10 cellular contexts compared by ENCODE assay signal in the genomic region with DNA sequence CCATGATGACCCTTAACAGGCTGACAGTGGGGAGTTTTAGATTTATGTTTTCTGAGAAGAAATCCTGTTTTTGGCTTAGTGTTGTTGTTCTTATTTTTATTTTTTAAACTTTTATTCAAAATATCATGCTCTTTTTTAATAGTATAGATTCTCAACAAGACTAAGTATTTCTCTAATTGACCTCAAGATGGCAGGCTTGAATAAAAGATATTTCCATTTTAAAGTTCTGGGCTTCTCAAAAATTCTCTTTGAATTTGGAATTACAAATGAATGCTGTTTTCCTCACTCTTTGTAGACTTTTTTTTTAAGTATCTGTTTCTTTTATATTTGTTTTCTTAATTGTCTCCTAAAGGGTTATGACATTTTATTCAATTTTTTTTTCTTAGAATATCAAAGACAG. TPM values are rescaled to one million over a fixed set of nuclear protein-coding genes. Genes with fewer than 3 reads are reported as not detected.
A peak's percentile ranks its signal among the peaks of the same experiment; 100 is the strongest.
DNase-seq lines count a peak whose midpoint lies in the region; ATAC-seq and TF ChIP-seq lines count a peak whose summit lies in the region.
"Had no signal": no experiment of that assay in that cellular context is flagged by ENCODE, and none has a peak within 500 bp of the region (broad histone marks: within the 10 kb centered on the region; RNA-seq: fewer than 3 reads in every experiment).

No MANE protein-coding gene starts in this region.

- no peaks in the 10 kb centered on the region for H3K4me1 ChIP-seq in RWPE2 (ENCODE audit: insufficient read depth, poor library complexity, severe bottlenecking)
- H3K4me1 ChIP-seq in hepatocyte (ENCODE audit: insufficient read depth): no peaks in the 10 kb centered on the region
- no peaks in the 10 kb centered on the region for H3K4me1 ChIP-seq in testis

- TF ChIP-seq CTCF in RWPE2 (IDR thresholded peaks at IDR 0.05; ENCODE audit: poor library complexity, severe bottlenecking): peak; percentile 55
- peak; percentile 62 for TF ChIP-seq CTCF in hepatocyte (IDR thresholded peaks at IDR 0.05; ENCODE audit: poor library complexity)
- TF ChIP-seq CTCF in testis (IDR thresholded peaks at IDR 0.05): peak in 1 of 3 experiments; percentile 14

- no peaks in the 10 kb centered on the region for H4K20me1 ChIP-seq in hepatocyte (ENCODE audit: insufficient read depth, poor library complexity, severe bottlenecking)

- no peaks in the 10 kb centered on the region for H3K27me3 ChIP-seq in RWPE2 (ENCODE audit: insufficient read depth, poor library complexity, severe bottlenecking)
- no peaks in the 10 kb centered on the region for H3K27me3 ChIP-seq in hepatocyte
- no peaks in the 10 kb centered on the region for H3K27me3 ChIP-seq in testis

- no peaks in the 10 kb centered on the region for H3K79me2 ChIP-seq in hepatocyte

- H3K27ac ChIP-seq in RWPE2 (ENCODE audit: poor library complexity, severe bottlenecking): no peak overlapping the region
- H3K27ac ChIP-seq in hepatocyte: no peak overlapping the region
- no peak overlapping the region for H3K27ac ChIP-seq in testis

- no peaks in the 10 kb centered on the region for H3K9me2 ChIP-seq in hepatocyte (replicated peaks; ENCODE audit: insufficient read depth)

- no peaks in the 10 kb centered on the region for H3K9me3 ChIP-seq in RWPE2 (ENCODE audit: severe bottlenecking)
- H3K9me3 ChIP-seq in hepatocyte (ENCODE audit: low read depth): no peaks in the 10 kb centered on the region
- H3K9me3 ChIP-seq in testis: no peaks in the 10 kb centered on the region
- H3K9me3 ChIP-seq: HAP-1 had no signal

- H3K4me2 ChIP-seq in hepatocyte: no peak overlapping the region

- intact Hi-C loops in testis (cut with DNase I; ENCODE audit: low total_unique reads): loop anchor here (5.0 kb wide), 1 partner anchor 273 kb away; no protein-coding TSS in a partner anchor

- H3K36me3 ChIP-seq in RWPE2 (ENCODE audit: low read depth) (no peaks in the 10 kb centered on the region), hepatocyte (replicated peaks; ENCODE audit: insufficient read depth, low read depth) (no peaks in the 10 kb centered on the region), testis (ENCODE audit: low read depth, missing control alignments) (no peaks in the 10 kb centered on the region)
- H3K36me3 ChIP-seq: HAP-1 had no signal

- no peak overlapping the region for H2AFZ ChIP-seq in hepatocyte

- DNase-seq in AG08395 (ENCODE audit: low spot score) (peak; percentile 12), Kasumi-1 (lab: John Stamatoyannopoulos, UW) (peak; percentile 1 to 29), RWPE2 (ENCODE audit: low spot score) (no peak), hepatocyte (ENCODE audit: low spot score) (no peak), testis (no peak), ecto neural progenitor cell (ENCODE audit: low spot score) (no peak)
- DNase-seq: SHP77 had no signal

- TF ChIP-seq POLR2A in testis (IDR thresholded peaks at IDR 0.05): no peak

- ATAC-seq in RWPE2 (ENCODE audit: low read depth): no peak
- no peak for ATAC-seq in HG02610 (IDR thresholded peaks at IDR 0.05; ENCODE audit: unreplicated experiment)
- ATAC-seq in HG02798 (IDR thresholded peaks at IDR 0.05; ENCODE audit: poor library complexity, unreplicated experiment): no peak

- H3K4me3 ChIP-seq in RWPE2 (ENCODE audit: severe bottlenecking) (no peak overlapping the region), hepatocyte (no peak overlapping the region), testis (no peak overlapping the region)
- H3K4me3 ChIP-seq: HAP-1 had no signal

RNA-seq across cellular contexts. Expression of a gene that starts 50.0 kb away (rescaled TPM):
- total RNA-seq in hepatocyte: 5.0 and 5.8 TPM in 2 replicates
- 2.8 and 4.9 TPM in 2 replicates for polyA plus RNA-seq in hepatocyte
- total RNA-seq in testis: 10 to 100 TPM in 1 of 2 donors, 1 to 10 TPM in 1; 9.6 to 15.2 TPM
- polyA plus RNA-seq in testis (ENCODE audit: insufficient read depth, low read depth, low replicate concordance): 10.7 TPM

Comparison
In these comparisons a context has a peak if more than half of its experiments do, and no peak if none do; other contexts are left out.
1. DNase-seq: peak in AG08395 (single experiment) and Kasumi-1 (2 of 2); none in RWPE2 (single experiment), hepatocyte (single experiment), testis (single experiment) and ecto neural progenitor cell (single experiment).